In the genomic region with DNA sequence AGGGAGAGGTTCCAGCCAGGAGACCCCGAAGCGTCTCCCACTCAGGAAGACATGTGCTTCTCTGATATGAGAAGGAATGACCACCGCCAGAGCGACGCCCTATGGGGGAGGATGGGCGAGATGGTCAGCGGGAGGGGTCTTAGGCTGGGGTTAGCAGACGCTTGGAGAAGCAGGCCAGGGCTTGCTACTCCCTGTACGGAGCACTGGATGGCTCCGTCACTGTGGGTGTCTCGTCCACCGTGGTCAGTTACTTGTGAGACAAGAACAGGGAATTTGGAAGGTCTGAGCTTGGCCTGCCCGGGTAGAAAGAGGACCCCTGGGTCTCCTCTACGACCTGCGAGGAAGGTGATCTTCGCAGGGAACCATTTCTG, we compare ENCODE assay signal across 1 cellular context.
A peak's percentile ranks its signal among the peaks of the same experiment; 100 is the strongest.
TF ChIP-seq lines count a peak whose summit lies in the region.

No MANE protein-coding gene starts in this region.

TF ChIP-seq in HepG2, 621 proteins besides CTCF, POLR2A, EP300 and RAD21:
- TF ChIP-seq MYC (CRISPR knock-in tag; IDR thresholded peaks at IDR 0.05; ENCODE audit: borderline replicate concordance) (0 out of 2 replicates have a peak, but pooled peaks have one; percentile 30), AHR (CRISPR knock-in tag; IDR thresholded peaks at IDR 0.05) (no peak), ISL2 (CRISPR knock-in tag; IDR thresholded peaks at IDR 0.05) (0 out of 2 replicates have a peak, but pooled peaks have one; percentile 8)
